In genomic region chr6:42598300-42598699, GRCh38 we compare ENCODE assay signal across 22 cellular contexts.
"Had no signal": no experiment of that assay in that cellular context is flagged by ENCODE, and none has a peak within 500 bp of the region (broad histone marks: within the 10 kb centered on the region; RNA-seq: fewer than 3 reads in every experiment).

No MANE protein-coding gene starts in this region.

- H3K4me3 Mint-ChIP-seq: mesothelial cell of epicardium; naive B cell; natural killer cell treated with Interleukin-12 subunit alpha and Interleukin-12 subunit beta and Interleukin-15 and Interleukin-18, amount 100 ng/mL, for 72 hours; neural crest cell; type B pancreatic cell had no signal

- FAIRE-seq: frontal cortex, islet of Langerhans had no signal

- H3K27ac Mint-ChIP-seq: mesothelial cell of epicardium; natural killer cell treated with Interleukin-12 subunit alpha and Interleukin-12 subunit beta and Interleukin-15 and Interleukin-18, amount 100 ng/mL, for 72 hours; progenitor cell of endocrine pancreas; type B pancreatic cell had no signal

- H3K9me3 Mint-ChIP-seq: naive B cell; natural killer cell treated with Interleukin-12 subunit alpha and Interleukin-12 subunit beta and Interleukin-15 and Interleukin-18, amount 100 ng/mL, for 72 hours; neural crest cell; type B pancreatic cell had no signal

- ATAC-seq: heart left ventricle; left cardiac atrium; left lung; mucosa of descending colon; natural killer cell treated with Interleukin-12 subunit alpha and Interleukin-12 subunit beta and Interleukin-15 and Interleukin-18, amount 100 ng/mL, for 72 hours; sciatic nerve had no signal

- H3K4me1 Mint-ChIP-seq: mesothelial cell of epicardium, neural crest cell had no signal

- DNase-seq: cortex of kidney; heart left ventricle; left cardiac atrium; mesenchymal stem cell; mucosa of descending colon; naive B cell; stimulated activated CD4-positive, alpha-beta T cell treated with anti-CD3 and anti-CD28 coated beads, Interleukin-12 subunit alpha, Interleukin-12 subunit beta, amount 100 ng/mL, for 4 hours; stimulated activated CD4-positive, alpha-beta T cell treated with anti-CD3 and anti-CD28 coated beads, Interleukin-1b, Interleukin-23, amount 100 ng/mL, for 48 hours; stimulated activated CD4-positive, alpha-beta T cell treated with anti-CD3 and anti-CD28 coated beads, Interleukin-4, amount 100 ng/mL, for 1 hour; stimulated activated CD8-positive, alpha-beta memory T cell treated with anti-CD3 and anti-CD28 coated beads, Interleukin-4, amount 100 ng/mL, for 48 hours; stimulated activated naive CD4-positive, alpha-beta T cell treated with Interleukin-2 at 50 U/mL for 16 hours; stomach; thyroid gland had no signal

- H3K27me3 Mint-ChIP-seq: naive B cell; natural killer cell treated with Interleukin-12 subunit alpha and Interleukin-12 subunit beta and Interleukin-15 and Interleukin-18, amount 100 ng/mL, for 72 hours; progenitor cell of endocrine pancreas; type B pancreatic cell had no signal
